ENCODE assay signal across 18 cellular contexts in the genomic region with DNA sequence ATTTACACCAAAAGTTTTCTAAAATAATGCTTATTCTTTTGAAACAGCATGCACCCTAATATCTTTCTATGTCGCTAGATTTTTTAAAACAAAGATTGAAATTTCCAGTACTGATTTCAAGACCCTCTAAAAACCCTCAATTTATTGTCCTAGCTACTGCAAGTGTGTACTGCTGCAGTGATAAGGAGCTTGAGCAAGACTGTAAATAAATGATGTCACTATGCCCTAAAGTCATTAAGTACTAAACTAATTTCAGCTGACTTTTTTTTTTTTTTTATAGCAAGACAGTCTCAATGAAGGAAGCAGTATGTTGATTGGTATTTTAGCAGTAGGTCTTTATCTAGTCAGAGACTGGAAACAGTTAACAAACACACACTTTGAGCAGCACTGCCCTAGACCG.
"Had no signal": no experiment of that assay in that cellular context is flagged by ENCODE, and none has a peak within 500 bp of the region (broad histone marks: within the 10 kb centered on the region; RNA-seq: fewer than 3 reads in every experiment).

No MANE protein-coding gene starts in this region.

- H3K27ac ChIP-seq: colonic mucosa, heart right ventricle, neural progenitor cell, ovary had no signal

- DNase-seq: cerebellar nuclear complex; colonic mucosa; dermis blood vessel endothelial cell; erythroblast; heart right ventricle; islet precursor cell; left ventricle myocardium superior; mesendoderm; nucleus accumbens; ovary; right cardiac atrium; stimulated activated CD4-positive, alpha-beta T cell treated with anti-CD3 and anti-CD28 coated beads, Interleukin-2, amount 100 ng/mL, for 48 hours; stimulated activated naive CD4-positive, alpha-beta T cell treated with Interleukin-2 at 50 U/mL for 16 hours had no signal

- ATAC-seq: heart right ventricle; left ventricle myocardium superior; natural killer cell treated with Interleukin-12 subunit alpha and Interleukin-12 subunit beta and Interleukin-15 and Interleukin-18, amount 100 ng/mL, for 72 hours; right cardiac atrium had no signal

- H3K4me1 Mint-ChIP-seq: neural progenitor cell had no signal

- H3K4me3 Mint-ChIP-seq: natural killer cell treated with Interleukin-12 subunit alpha and Interleukin-12 subunit beta and Interleukin-15 and Interleukin-18, amount 100 ng/mL, for 72 hours; neural progenitor cell; type B pancreatic cell had no signal

- H3K36me3 ChIP-seq: colonic mucosa, heart right ventricle, neural progenitor cell, ovary had no signal

- H3K36me3 Mint-ChIP-seq: natural killer cell treated with Interleukin-12 subunit alpha and Interleukin-12 subunit beta and Interleukin-15 and Interleukin-18, amount 100 ng/mL, for 72 hours; neural progenitor cell; type B pancreatic cell had no signal

- H3K27ac Mint-ChIP-seq: natural killer cell treated with Interleukin-12 subunit alpha and Interleukin-12 subunit beta and Interleukin-15 and Interleukin-18, amount 100 ng/mL, for 72 hours; neural progenitor cell; type B pancreatic cell had no signal

- H3K4me1 ChIP-seq: colonic mucosa, heart right ventricle, neural progenitor cell had no signal

- H3K9me3 ChIP-seq: colonic mucosa, heart right ventricle, ovary had no signal

- H3K9me3 Mint-ChIP-seq: natural killer cell treated with Interleukin-12 subunit alpha and Interleukin-12 subunit beta and Interleukin-15 and Interleukin-18, amount 100 ng/mL, for 72 hours; neural progenitor cell; type B pancreatic cell had no signal

- H3K4me3 ChIP-seq: colonic mucosa, heart right ventricle, lung, neural progenitor cell, ovary, smooth muscle cell had no signal
